8 cellular contexts compared by ENCODE assay signal in the genomic region with DNA sequence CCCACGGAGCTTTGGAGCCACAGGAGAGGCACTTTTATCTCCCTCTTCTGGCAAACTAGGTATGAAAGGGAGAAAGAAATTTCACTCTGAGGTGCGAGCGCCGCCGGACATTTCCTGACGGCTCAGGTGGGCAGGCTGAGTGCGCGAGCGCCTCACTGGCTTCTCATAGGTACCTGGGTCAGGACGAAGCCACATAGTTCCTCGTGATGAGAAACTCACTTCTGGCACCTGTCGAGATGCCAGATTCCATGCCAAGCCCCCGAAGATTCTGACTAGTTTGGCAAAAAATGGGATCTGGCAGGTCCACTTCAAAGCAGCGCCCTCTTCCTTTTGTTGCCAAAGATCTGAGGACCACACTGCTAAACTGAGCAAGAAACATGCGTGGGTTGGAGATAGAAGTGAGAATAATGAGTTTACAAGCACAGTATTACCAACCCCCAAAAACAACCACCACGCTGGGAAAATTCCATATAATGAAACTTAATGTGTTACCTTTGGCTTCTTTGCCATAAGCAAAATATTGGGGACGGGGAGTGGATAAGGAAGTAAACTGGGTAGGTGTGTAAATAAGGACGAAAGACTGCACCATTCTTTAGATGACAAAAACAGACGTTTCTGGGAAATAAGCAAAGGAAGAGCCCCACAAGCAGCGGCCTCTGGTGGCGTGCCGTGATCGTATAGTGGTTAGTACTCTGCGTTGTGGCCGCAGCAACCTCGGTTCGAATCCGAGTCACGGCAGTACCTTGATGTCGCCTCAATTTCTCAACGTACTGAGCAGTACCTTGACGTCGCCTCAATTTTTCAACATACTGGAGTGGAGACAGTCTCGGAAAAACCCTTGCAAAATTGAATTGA.
DNase-seq lines count a peak whose midpoint lies in the region; TF ChIP-seq lines count a peak whose summit lies in the region.

No MANE protein-coding gene starts in this region.

- 0 out of 2 replicates have a peak, but pooled peaks have one; percentile 17 for TF ChIP-seq CTCF in KMS-11 (conservative IDR thresholded peaks at IDR 0.05; ENCODE audit: low read depth, low read length)
- peak; percentile 18 to 62 for TF ChIP-seq CTCF in right atrium auricular region (IDR thresholded peaks at IDR 0.05)
- peak; percentile 40 for TF ChIP-seq CTCF in retinal pigment epithelial cell (conservative IDR thresholded peaks at IDR 0.05; ENCODE audit: low read depth, low read length)

- no peaks in the 10 kb centered on the region for H3K79me2 ChIP-seq in KMS-11 (ENCODE audit: insufficient read depth, low read depth)

- 0 out of 2 replicates have a peak overlapping the region, but pooled peaks have one; percentile 11 for H3K9ac ChIP-seq in KMS-11

- H3K27ac ChIP-seq in KMS-11: no peak overlapping the region
- no peak overlapping the region for H3K27ac ChIP-seq in right atrium auricular region

- H3K4me2 ChIP-seq in KMS-11: peak overlapping the region; percentile 37

- H3K4me1 ChIP-seq in KMS-11 (ENCODE audit: low read depth, poor library complexity, severe bottlenecking): peaks cover 32% of the 10 kb centered on the region
- peaks cover 0 to 9% of the 10 kb centered on the region in 2 donors for H3K4me1 ChIP-seq in right atrium auricular region

- H3K27me3 ChIP-seq in KMS-11 (ENCODE audit: insufficient read depth, low read depth) (no peaks in the 10 kb centered on the region), right atrium auricular region (no peaks in the 10 kb centered on the region)

- H3K4me3 ChIP-seq in KMS-11 (IDR thresholded peaks at IDR 0.05; ENCODE audit: insufficient read depth, low read depth, low read length): no peak overlapping the region
- H3K4me3 ChIP-seq in right atrium auricular region: peak overlapping the region; percentile 22 to 47
- peak overlapping the region; percentile 62 for H3K4me3 ChIP-seq in retinal pigment epithelial cell (ENCODE audit: low read length)

- DNase-seq in Ammon's horn (ENCODE audit: low spot score) (peak; percentile 78), SW 1271 (lab: John Stamatoyannopoulos, UW) (peak; percentile 60 to 74), right atrium auricular region (ENCODE audit: low spot score) (no peak), retinal pigment epithelial cell (ENCODE audit: low read depth) (no peak), NCI-H128 (lab: John Stamatoyannopoulos, UW; ENCODE audit: unreplicated experiment) (no peak)
- DNase-seq in activated naive CD8-positive, alpha-beta T cell treated with anti-CD3 and anti-CD28 coated beads, Interleukin-2, amount 50 U/mL, for 16 hours (ENCODE audit: low read depth, low spot score): peak; percentile 65

- no peaks in the 10 kb centered on the region for H3K9me3 ChIP-seq in right atrium auricular region

- H3K36me3 ChIP-seq in KMS-11 (ENCODE audit: insufficient read depth) (no peaks in the 10 kb centered on the region), right atrium auricular region (no peaks in the 10 kb centered on the region)

- H2AFZ ChIP-seq in KMS-11 (ENCODE audit: low read depth): peak overlapping the region; percentile 31; the same call in 1 of the 2 replicates

- peak; percentile 17 for TF ChIP-seq POLR2A in GM19193 (IDR thresholded peaks at IDR 0.05; ENCODE audit: extremely low read depth, insufficient read depth, insufficient read length)

- H4K20me1 ChIP-seq in KMS-11 (ENCODE audit: insufficient read depth): no peaks in the 10 kb centered on the region

Comparison
In these comparisons a context has a peak if more than half of its experiments do, and no peak if none do; other contexts are left out.
1. DNase-seq: peak in Ammon's horn (single experiment), SW 1271 (2 of 2) and activated naive CD8-positive, alpha-beta T cell treated with anti-CD3 and anti-CD28 coated beads, Interleukin-2, amount 50 U/mL, for 16 hours (single experiment); none in right atrium auricular region (single experiment), retinal pigment epithelial cell (single experiment) and NCI-H128 (single experiment).
2. Peak in every context shown above with its lines, with median percentiles within 50 percentile points of each other: CTCF ChIP-seq.